In the genomic region with DNA sequence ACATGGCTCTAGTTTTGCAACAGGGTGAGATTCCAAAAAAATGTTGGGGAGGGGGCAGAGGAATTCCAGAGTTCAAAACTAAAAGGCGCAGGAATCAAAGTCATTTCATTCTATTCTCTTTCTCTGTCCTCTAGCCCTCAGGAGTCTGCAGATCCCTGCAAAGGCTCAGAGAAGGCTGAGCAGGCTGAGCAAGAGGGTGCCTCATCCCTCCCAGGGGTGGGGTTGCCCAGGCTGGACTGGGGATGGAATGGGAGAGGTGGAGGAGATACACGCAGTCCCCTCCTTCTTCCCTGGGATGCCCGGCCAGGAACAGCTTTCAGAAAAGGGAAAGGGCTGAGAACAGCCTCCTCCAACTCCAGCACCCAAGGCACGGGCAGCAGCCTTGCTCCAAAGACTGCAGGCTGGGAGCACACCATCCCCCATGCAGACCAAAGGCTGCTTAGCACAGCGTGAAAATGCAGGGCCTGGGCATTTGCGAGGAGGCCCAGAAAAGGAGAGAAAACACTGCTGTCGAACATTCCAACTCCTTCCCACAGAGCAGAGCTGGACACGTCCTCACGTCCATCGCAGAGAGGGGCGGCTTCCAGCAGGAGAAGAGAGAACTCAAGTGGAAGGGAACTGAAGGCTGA, we compare ENCODE assay signal across 12 cellular contexts. TPM values are rescaled to one million over a fixed set of nuclear protein-coding genes. Genes with fewer than 3 reads are reported as not detected.
DNase-seq lines count a peak whose midpoint lies in the region; ATAC-seq, FAIRE-seq and TF ChIP-seq lines count a peak whose summit lies in the region.
"Had no signal": no experiment of that assay in that cellular context is flagged by ENCODE, and none has a peak within 500 bp of the region (broad histone marks: within the 10 kb centered on the region; RNA-seq: fewer than 3 reads in every experiment).

No MANE protein-coding gene starts in this region.

- no peak overlapping the region for H3K4me3 Mint-ChIP-seq in endodermal cell
- H3K4me3 Mint-ChIP-seq in activated CD4-positive, alpha-beta memory T cell treated with anti-CD3 and anti-CD28 coated beads, Interleukin-2, amount 10 ng/mL, durations not matched to agents 7 days and 5 days = no peak overlapping the region

- H3K27ac ChIP-seq in IMR-90 (ENCODE audit: insufficient read depth, low read length) = no peak overlapping the region
- peak overlapping the region; percentile 19 for H3K27ac ChIP-seq in endodermal cell (ENCODE audit: low read depth, low read length)
- peak overlapping the region; percentile 46 for H3K27ac ChIP-seq in substantia nigra (ENCODE audit: low read depth, low read length, poor library complexity, severe bottlenecking)
- H3K27ac ChIP-seq: neutrophil had no signal

- no peak overlapping the region for H2BK5ac ChIP-seq in IMR-90 (ENCODE audit: low read depth, low read length, poor library complexity, severe bottlenecking)

- H3K27me3 Mint-ChIP-seq in endodermal cell (ENCODE audit: insufficient read depth) = peaks cover 3% of the 10 kb centered on the region
- H3K27me3 Mint-ChIP-seq in activated CD4-positive, alpha-beta memory T cell treated with anti-CD3 and anti-CD28 coated beads, Interleukin-2, amount 10 ng/mL, durations not matched to agents 7 days and 5 days = peaks cover 8% of the 10 kb centered on the region

- in situ Hi-C loops in IMR-90 (cut with MboI; ENCODE audit: low sequenced_read_pairs) = no loop called here

- H3K14ac ChIP-seq in IMR-90 (replicated peaks; ENCODE audit: low read depth, low read length) = no peak overlapping the region

- peaks cover 21% of the 10 kb centered on the region for H3K4me1 ChIP-seq in IMR-90 (ENCODE audit: control insufficient read depth, insufficient read depth, low read length)
- peaks cover 13% of the 10 kb centered on the region for H3K4me1 ChIP-seq in endodermal cell (ENCODE audit: control insufficient read depth, insufficient read depth, low read length)

- peak overlapping the region; percentile 34 for H3K27ac Mint-ChIP-seq in endodermal cell
- no peak overlapping the region for H3K27ac Mint-ChIP-seq in activated CD4-positive, alpha-beta memory T cell treated with anti-CD3 and anti-CD28 coated beads, Interleukin-2, amount 10 ng/mL, durations not matched to agents 7 days and 5 days

- TF ChIP-seq RAD21 in IMR-90 (IDR thresholded peaks at IDR 0.05; ENCODE audit: low read length) = no peak

- H3K9me3 ChIP-seq in IMR-90 (ENCODE audit: control insufficient read depth, insufficient read depth, low read length) = no peaks in the 10 kb centered on the region
- H3K9me3 ChIP-seq in endodermal cell (ENCODE audit: control insufficient read depth, low read length) = no peaks in the 10 kb centered on the region
- H3K9me3 ChIP-seq: neutrophil had no signal

- H3K9ac ChIP-seq in IMR-90 (ENCODE audit: low read depth, low read length) (no peak overlapping the region), endodermal cell (ENCODE audit: extremely low read depth, low read length, poor library complexity, severe bottlenecking) (no peak overlapping the region)

- no TSS peak for BruUV-seq in IMR-90 (replicated peaks; lab: Mats Ljungman, UMichigan)

- no CpG with 5 or more reads among the region's 11 CpGs for WGBS in IMR-90 (ENCODE audit: extremely low coverage in 2 of 2, insufficient read length in 1 of 2), 2 experiments
- WGBS in endodermal cell (ENCODE audit: insufficient coverage in 1 of 2, insufficient read length in 1 of 2), 2 experiments = 23 to 42% methylated on average over 3 to 10 of the region's 11 CpGs

- intact Hi-C loops in IMR-90 (cut with micrococcal nuclease) = no loop called here

- H3K4me2 ChIP-seq in IMR-90 (ENCODE audit: low read depth, low read length) = peak overlapping the region; percentile 41; the same call in 1 of the 2 replicates

- peak overlapping the region; percentile 17; the same call in 1 of the 2 replicates for H2BK120ac ChIP-seq in IMR-90 (ENCODE audit: low read depth, low read length)

- H3K56ac ChIP-seq in IMR-90 (ENCODE audit: extremely low read depth, insufficient read depth, low read length) = no peak overlapping the region

- H3K4ac ChIP-seq in IMR-90 (ENCODE audit: low read depth, low read length) = peak overlapping the region; percentile 24; the same call in 1 of the 2 replicates

- FAIRE-seq in GM12891 (lab: Jason Lieb, UNC) = no peak

- no peak overlapping the region for H4K5ac ChIP-seq in IMR-90 (ENCODE audit: low read depth, low read length)

- H4K91ac ChIP-seq in IMR-90 (ENCODE audit: insufficient read depth, low read depth, low read length) = no peak overlapping the region

- TF ChIP-seq CTCF in IMR-90 (conservative IDR thresholded peaks at IDR 0.05; ENCODE audit: low read depth, low read length) (no peak), endodermal cell (conservative IDR thresholded peaks at IDR 0.05) (no peak)

- H3K9me3 Mint-ChIP-seq in endodermal cell = no peaks in the 10 kb centered on the region
- H3K9me3 Mint-ChIP-seq in activated CD4-positive, alpha-beta memory T cell treated with anti-CD3 and anti-CD28 coated beads, Interleukin-2, amount 10 ng/mL, durations not matched to agents 7 days and 5 days = no peaks in the 10 kb centered on the region

- H3K36me3 ChIP-seq in IMR-90 (ENCODE audit: control insufficient read depth, insufficient read depth, low read length) (peaks cover 2% of the 10 kb centered on the region; the same call in 1 of the 2 replicates), endodermal cell (ENCODE audit: control insufficient read depth, insufficient read depth, low read length) (no peaks in the 10 kb centered on the region)
- H3K36me3 ChIP-seq: neutrophil had no signal

- CTCF ChIA-PET in IMR-90 (lab: Yijun Ruan, JAX) = no interaction called here
- CTCF ChIA-PET in activated CD4-positive, alpha-beta memory T cell treated with anti-CD3 and anti-CD28 coated beads, Interleukin-2, amount 10 ng/mL, durations not matched to agents 7 days and 5 days (lab: Charles Lee) = no interaction called here

- H3K4me3 ChIP-seq in IMR-90 (ENCODE audit: insufficient read depth, low read depth, low read length) (no peak overlapping the region), endodermal cell (ENCODE audit: low read length) (no peak overlapping the region)

- peak; percentile 63 for ATAC-seq in IMR-90 (ENCODE audit: low read depth)
- ATAC-seq in GM21367 (IDR thresholded peaks at IDR 0.05; ENCODE audit: unreplicated experiment) = no peak

- no peak overlapping the region for H2BK15ac ChIP-seq in IMR-90 (ENCODE audit: low read depth, low read length)

- peaks cover 3% of the 10 kb centered on the region; the same call in 1 of the 2 replicates for H3K9me1 ChIP-seq in IMR-90 (ENCODE audit: insufficient read depth, low read length)

- H3K79me1 ChIP-seq in IMR-90 (ENCODE audit: low read depth in 1 of 2, low read length in 2 of 2) = no peaks in the 10 kb centered on the region

- H3K36me3 Mint-ChIP-seq in endodermal cell (ENCODE audit: low read depth) = peaks cover 3% of the 10 kb centered on the region
- no peaks in the 10 kb centered on the region for H3K36me3 Mint-ChIP-seq in activated CD4-positive, alpha-beta memory T cell treated with anti-CD3 and anti-CD28 coated beads, Interleukin-2, amount 10 ng/mL, durations not matched to agents 7 days and 5 days (ENCODE audit: low read depth)

- dilution Hi-C loops in IMR-90 (cut with HindIII; ENCODE audit: low sequenced_read_pairs, unreplicated experiment) = no loop called here

- no peak overlapping the region for H2AK5ac ChIP-seq in IMR-90 (ENCODE audit: low read depth, low read length)

- peak overlapping the region; percentile 17 for H3K23ac ChIP-seq in IMR-90 (ENCODE audit: low read depth, low read length)

- H2AK9ac ChIP-seq in IMR-90 (replicated peaks; ENCODE audit: low read depth, low read length, poor library complexity) = no peak overlapping the region

- H3K4me1 Mint-ChIP-seq in endodermal cell = peaks cover 34% of the 10 kb centered on the region
- H3K4me1 Mint-ChIP-seq in activated CD4-positive, alpha-beta memory T cell treated with anti-CD3 and anti-CD28 coated beads, Interleukin-2, amount 10 ng/mL, durations not matched to agents 7 days and 5 days = no peaks in the 10 kb centered on the region

- H3K27me3 ChIP-seq in IMR-90 (ENCODE audit: control insufficient read depth, insufficient read depth, low read length) (no peaks in the 10 kb centered on the region), endodermal cell (ENCODE audit: control insufficient read depth, insufficient read depth, low read length, poor library complexity, severe bottlenecking) (no peaks in the 10 kb centered on the region)

- POLR2A ChIA-PET in IMR-90 (lab: Charles Lee; ENCODE audit: unreplicated experiment) = no interaction called here
- POLR2A ChIA-PET in activated CD4-positive, alpha-beta memory T cell treated with anti-CD3 and anti-CD28 coated beads, Interleukin-2, amount 10 ng/mL, durations not matched to agents 7 days and 5 days (lab: Charles Lee) = no interaction called here

- H4K8ac ChIP-seq in IMR-90 (ENCODE audit: low read depth in 2 of 2, low read length in 2 of 2) = no peak overlapping the region

- H2BK20ac ChIP-seq in IMR-90 (ENCODE audit: low read depth, low read length) = peak overlapping the region; percentile 18; the same call in 1 of the 2 replicates

- DNase-seq in IMR-90 (peak; percentile 13), endodermal cell (peak; percentile 82), medulla oblongata (ENCODE audit: extremely low spot score) (peak; percentile 29), substantia nigra (lab: John Stamatoyannopoulos, UW) (peak in 8 of 49 donors; percentile 8 to 26 (median 20)), GM12891 (ENCODE audit: insufficient read length, low spot score) (no peak)
- no peak for DNase-seq in activated CD4-positive, alpha-beta T cell treated with anti-CD3 and anti-CD28 coated beads for 48 hours
- no peak for DNase-seq in activated CD4-positive, alpha-beta memory T cell treated with anti-CD3 and anti-CD28 coated beads, Interleukin-2, amount 10 ng/mL, durations not matched to agents 7 days and 5 days
- DNase-seq: activated CD8-positive, alpha-beta memory T cell treated with anti-CD3 and anti-CD28 coated beads for 24 hours; DND-41; NCI-H2171 treated with DMSO at 0.1 percent for 48 hours had no signal

- no peak overlapping the region; the same call in 1 of the 2 replicates for H3K18ac ChIP-seq in IMR-90 (ENCODE audit: low read depth, low read length)

- 0 out of 2 replicates have a peak, but pooled peaks cover 5% of the 10 kb centered on the region for H4K20me1 ChIP-seq in IMR-90 (ENCODE audit: insufficient read depth, low read length)

- no peak for TF ChIP-seq POLR2A in IMR-90 (IDR thresholded peaks at IDR 0.05; ENCODE audit: low read depth, low read length)
- no peak for TF ChIP-seq POLR2A in GM12891 (IDR thresholded peaks at IDR 0.05; ENCODE audit: low read depth, low read length)

- peak overlapping the region; percentile 79 for H2AFZ ChIP-seq in IMR-90 (replicated peaks; ENCODE audit: low read length, poor library complexity)

RNA-seq across cellular contexts. Expression of a gene that starts 51.8 kb away (rescaled TPM):
- 0.28 and 0.36 TPM in 2 replicates for total RNA-seq in IMR-90 (2012; rRNA removed)
- 1.3 and 1.9 TPM in 2 replicates for polyA plus RNA-seq in IMR-90 (2012; rRNA removed)
- 0.51 and 3.8 TPM in 2 replicates for polyA plus RNA-seq in IMR-90 (2012; cell fraction: cytosol; rRNA removed)
- 1.5 and 2.2 TPM in 2 replicates for polyA plus RNA-seq in IMR-90 (2012; cell fraction: nucleus; rRNA removed; ENCODE audit: low replicate concordance)
- total RNA-seq in endodermal cell = 10 to 100 TPM in 1 of 2 donors, 1 to 10 TPM in 1; 4.4 to 17.8 TPM
- 41.5 TPM for polyA plus RNA-seq in endodermal cell (2013, experiment 1 of 2)
- polyA plus RNA-seq in endodermal cell (2013, experiment 2 of 2) = 44.1 TPM
- under 1 TPM; 0.35 to 0.40 TPM for total RNA-seq in activated CD4-positive, alpha-beta memory T cell treated with anti-CD3 and anti-CD28 coated beads, Interleukin-2, amount 10 ng/mL, durations not matched to agents 7 days and 5 days
- polyA plus RNA-seq in GM12891 (2012; ENCODE audit: low read depth, missing spikeins) = 0.18 TPM

Comparison
In these comparisons a context has a peak if more than half of its experiments do, and no peak if none do; other contexts are left out.
1. DNase-seq: peak in IMR-90 (single experiment), endodermal cell (single experiment) and medulla oblongata (single experiment); none in activated CD4-positive, alpha-beta T cell treated with anti-CD3 and anti-CD28 coated beads for 48 hours (single experiment), activated CD4-positive, alpha-beta memory T cell treated with anti-CD3 and anti-CD28 coated beads, Interleukin-2, amount 10 ng/mL, durations not matched to agents 7 days and 5 days (single experiment) and GM12891 (single experiment).